ENCODE assay signal across 7 cellular contexts in the genomic region with DNA sequence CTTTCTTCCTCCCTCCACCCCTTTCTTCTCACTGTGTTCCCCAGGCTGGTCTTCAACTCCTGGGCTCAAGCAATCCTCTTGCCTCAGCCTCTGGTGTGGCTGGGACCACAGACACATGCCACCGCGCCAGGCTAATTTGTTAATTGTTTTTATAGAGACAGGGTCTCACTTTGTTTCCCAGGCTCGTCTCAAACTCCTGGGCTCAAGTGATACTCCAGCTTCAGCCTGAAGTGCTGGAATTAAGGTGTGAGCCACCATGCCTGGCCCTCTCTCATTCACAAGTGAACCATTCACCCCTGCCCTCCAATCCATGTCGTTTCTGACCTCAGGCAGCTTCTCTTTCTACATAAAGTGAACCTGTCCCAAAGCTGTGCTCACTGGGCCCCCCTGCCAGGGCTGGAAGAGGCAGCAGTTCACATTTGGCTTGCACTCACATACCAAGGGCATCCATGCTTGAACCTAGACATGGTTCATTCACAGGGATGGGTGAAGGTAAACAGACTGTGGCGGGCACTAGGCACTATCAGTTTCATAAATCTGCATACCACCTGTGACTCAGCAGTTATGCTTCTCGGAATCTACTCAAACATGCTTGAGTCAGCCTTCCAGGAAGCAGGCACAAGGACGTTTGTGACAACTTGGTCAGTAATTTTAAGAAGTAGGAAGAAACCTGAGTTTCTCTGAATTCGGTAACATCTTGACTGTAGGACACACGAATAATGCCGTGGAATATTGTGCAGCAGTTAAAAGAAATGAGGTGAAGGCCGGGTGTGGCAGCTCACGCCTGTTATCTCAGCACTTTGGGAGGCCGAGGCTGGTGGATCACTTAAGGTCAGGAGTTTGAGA.
A peak's percentile ranks its signal among the peaks of the same experiment; 100 is the strongest.
DNase-seq lines count a peak whose midpoint lies in the region; ATAC-seq and FAIRE-seq lines count a peak whose summit lies in the region.

No MANE protein-coding gene starts in this region.

- ATAC-seq in GM18502 (IDR thresholded peaks at IDR 0.05; ENCODE audit: poor library complexity, unreplicated experiment), result peak; percentile 66
- ATAC-seq in HG03159 (IDR thresholded peaks at IDR 0.05; ENCODE audit: unreplicated experiment), result peak; percentile 48
- no peak for ATAC-seq in HG02970 (IDR thresholded peaks at IDR 0.05; ENCODE audit: low FRiP score, unreplicated experiment)

- peak; percentile 89 for DNase-seq in RKO (ENCODE audit: low spot score)
- peak; percentile 60 for DNase-seq in activated naive CD4-positive, alpha-beta T cell treated with anti-CD3 and anti-CD28 coated beads, Interleukin-2, amount 50 U/mL, for 16 hours
- peak; percentile 54 to 59 for DNase-seq in stimulated activated CD8-positive, alpha-beta memory T cell treated with anti-CD3 and anti-CD28 coated beads, Interleukin-15, amount 100 ng/mL, for 48 hours (ENCODE audit: low read depth in 2 of 2)

- peak; percentile 94 for FAIRE-seq in islet of Langerhans (lab: Jason Lieb, UNC)
